22 cellular contexts compared by ENCODE assay signal in genomic region chr6:93806409-93807270, GRCh38.
DNase-seq lines count a peak whose midpoint lies in the region; ATAC-seq and TF ChIP-seq lines count a peak whose summit lies in the region.
"Had no signal": no experiment of that assay in that cellular context is flagged by ENCODE, and none has a peak within 500 bp of the region (broad histone marks: within the 10 kb centered on the region; RNA-seq: fewer than 3 reads in every experiment).

No MANE protein-coding gene starts in this region.

- H3K9ac ChIP-seq in H9 (ENCODE audit: extremely low read depth, insufficient read length, low read length) = no peak overlapping the region
- H3K9ac ChIP-seq: BLaER1 treated with 17β-estradiol and CSF1 and Interleukin-3, amounts not matched to agents 10 nM and 100 nM; GM23248 had no signal

- no peak overlapping the region for H3K4ac ChIP-seq in H9 (ENCODE audit: low read depth, low read length)

- in situ Hi-C loops in HAP-1 (cut with MboI; ENCODE audit: low sequenced_read_pairs) = no loop called here

- peaks cover 26 to 34% (median 28%) of the 10 kb centered on the region in 3 experiments for H3K36me3 Mint-ChIP-seq in H9 (ENCODE audit: insufficient read depth in 1 of 3, low read depth in 3 of 3)
- no peaks in the 10 kb centered on the region for H3K36me3 Mint-ChIP-seq in stimulated activated naive B cell treated with anti-CD40 and anti-IgM and Interleukin-4, amounts not matched to agents 10 μg/mL and 1 μg/mL and 100 μg/mL, for 72 hours
- H3K36me3 Mint-ChIP-seq: CD14-positive monocyte; CD8-positive, alpha-beta memory T cell had no signal

- H3K14ac ChIP-seq in H9 (ENCODE audit: insufficient read depth, low read length) = no peak overlapping the region

- H3K9me3 ChIP-seq in H9 (ENCODE audit: control insufficient read depth, low read depth, low read length) = no peaks in the 10 kb centered on the region
- H3K9me3 ChIP-seq in HAP-1 = no peaks in the 10 kb centered on the region
- H3K9me3 ChIP-seq: A549, BE2C had no signal

- H3K18ac ChIP-seq in H9 (ENCODE audit: insufficient read length, low read depth, low read length) = no peak overlapping the region

- H4K91ac ChIP-seq in H9 (ENCODE audit: insufficient read length, low read depth, low read length) = no peak overlapping the region

- H3K79me1 ChIP-seq in H9 (ENCODE audit: insufficient read depth, low read depth, low read length, poor library complexity, severe bottlenecking) = no peaks in the 10 kb centered on the region

- no peaks in the 10 kb centered on the region for H3K36me3 ChIP-seq in HAP-1 (replicated peaks)
- H3K36me3 ChIP-seq: BE2C; BLaER1 treated with 17β-estradiol and CSF1 and Interleukin-3, amounts not matched to agents 10 nM and 100 nM had no signal

- 0 out of 4 replicates have a peak, but pooled peaks cover under 1 to 2% of the 10 kb centered on the region in 2 experiments for H3K4me1 Mint-ChIP-seq in H9
- no peaks in the 10 kb centered on the region for H3K4me1 Mint-ChIP-seq in stimulated activated naive B cell treated with anti-CD40 and anti-IgM and Interleukin-4, amounts not matched to agents 10 μg/mL and 1 μg/mL and 100 μg/mL, for 72 hours
- H3K4me1 Mint-ChIP-seq: CD14-positive monocyte; CD8-positive, alpha-beta memory T cell had no signal

- no peak overlapping the region for H2BK120ac ChIP-seq in H9 (ENCODE audit: low read depth, low read length, poor library complexity, severe bottlenecking)

- no peaks in the 10 kb centered on the region for H3K23me2 ChIP-seq in H9 (ENCODE audit: insufficient read length, low read depth, low read length, poor library complexity, severe bottlenecking)

- no peaks in the 10 kb centered on the region for H3K4me1 ChIP-seq in H9 (ENCODE audit: insufficient read depth, low read length)
- H3K4me1 ChIP-seq in HAP-1 = no peaks in the 10 kb centered on the region
- H3K4me1 ChIP-seq: A549; BE2C; BLaER1 treated with 17β-estradiol and CSF1 and Interleukin-3, amounts not matched to agents 10 nM and 100 nM had no signal

- WGBS in H9 (ENCODE audit: extremely low coverage, insufficient read length, low lambda C conversion rate) = no CpG with 5 or more reads among the region's 4 CpGs

- no peak overlapping the region for H4K5ac ChIP-seq in H9 (ENCODE audit: insufficient read length, low read depth, low read length)

- no peak overlapping the region for H3K56ac ChIP-seq in H9 (ENCODE audit: insufficient read length, low read depth, low read length)

- no peak overlapping the region for H2AK5ac ChIP-seq in H9 (ENCODE audit: insufficient read length, low read length)

- no peak overlapping the region for H2BK12ac ChIP-seq in H9 (ENCODE audit: insufficient read length, low read depth, low read length)

- no peak overlapping the region for H3K4me3 Mint-ChIP-seq in H9
- H3K4me3 Mint-ChIP-seq in stimulated activated naive B cell treated with anti-CD40 and anti-IgM and Interleukin-4, amounts not matched to agents 10 μg/mL and 1 μg/mL and 100 μg/mL, for 72 hours = no peak overlapping the region
- H3K4me3 Mint-ChIP-seq: CD14-positive monocyte; CD4-positive, alpha-beta T cell; CD8-positive, alpha-beta memory T cell had no signal

- no peak overlapping the region for H4K8ac ChIP-seq in H9 (replicated peaks; ENCODE audit: insufficient read length, low read depth, low read length)

- H3K23ac ChIP-seq in H9 (ENCODE audit: insufficient read length, low read depth, low read length) = no peak overlapping the region

- ATAC-seq in stimulated activated naive B cell treated with anti-CD40 and anti-IgM and Interleukin-4, amounts not matched to agents 10 μg/mL and 1 μg/mL and 100 μg/mL, for 72 hours (replicated peaks) = no peak
- ATAC-seq: A549, GM12878, HCT116 had no signal

- H3T11ph ChIP-seq in H9 (ENCODE audit: low read length) = no peak overlapping the region

- H2BK5ac ChIP-seq in H9 (ENCODE audit: insufficient read length, low read length) = no peak overlapping the region

- no peaks in the 10 kb centered on the region for H3K27me3 ChIP-seq in H9 (ENCODE audit: insufficient read depth, low read length)
- H3K27me3 ChIP-seq in HAP-1 (ENCODE audit: low read depth) = no peaks in the 10 kb centered on the region
- H3K27me3 ChIP-seq: BE2C; BLaER1 treated with 17β-estradiol and CSF1 and Interleukin-3, amounts not matched to agents 10 nM and 100 nM had no signal

- H3K27ac Mint-ChIP-seq in H9 = peak overlapping the region in 2 of 3 experiments; percentile 65 to 66; a peak in 5 of 7 replicates
- peak overlapping the region; percentile 47 for H3K27ac Mint-ChIP-seq in stimulated activated naive B cell treated with anti-CD40 and anti-IgM and Interleukin-4, amounts not matched to agents 10 μg/mL and 1 μg/mL and 100 μg/mL, for 72 hours
- H3K27ac Mint-ChIP-seq: CD14-positive monocyte; CD4-positive, alpha-beta T cell; CD8-positive, alpha-beta memory T cell had no signal

- H3K27ac ChIP-seq in H9 (ENCODE audit: insufficient read length, low read depth, low read length) = peak overlapping the region; percentile 61
- H3K27ac ChIP-seq: A549; BLaER1 treated with 17β-estradiol and CSF1 and Interleukin-3, amounts not matched to agents 10 nM and 100 nM; GM23248 had no signal

- H4K20me1 ChIP-seq in H9 (ENCODE audit: control insufficient read depth, insufficient read depth, insufficient read length) = no peaks in the 10 kb centered on the region
- H4K20me1 ChIP-seq: BLaER1 treated with 17β-estradiol and CSF1 and Interleukin-3, amounts not matched to agents 10 nM and 100 nM had no signal

- H3K27me3 Mint-ChIP-seq in H9 (ENCODE audit: low read depth) = peaks cover 3% of the 10 kb centered on the region; the same call in 1 of the 2 replicates
- H3K27me3 Mint-ChIP-seq in stimulated activated naive B cell treated with anti-CD40 and anti-IgM and Interleukin-4, amounts not matched to agents 10 μg/mL and 1 μg/mL and 100 μg/mL, for 72 hours = no peaks in the 10 kb centered on the region
- H3K27me3 Mint-ChIP-seq: CD4-positive, alpha-beta T cell; CD8-positive, alpha-beta memory T cell had no signal

- no peaks in the 10 kb centered on the region for H3K79me2 ChIP-seq in H9 (ENCODE audit: insufficient read depth, low read length)

- no peak overlapping the region for H2BK15ac ChIP-seq in H9 (ENCODE audit: low read depth, low read length)

- H2AFZ ChIP-seq in H9 (ENCODE audit: low read length) = no peak overlapping the region
- H2AFZ ChIP-seq: GM23248 had no signal

- no peak; the same call in 2 of the 3 replicates for TF ChIP-seq CTCF in H9 (conservative IDR thresholded peaks at IDR 0.05)

- no peak overlapping the region for H2BK20ac ChIP-seq in H9 (ENCODE audit: low read depth, low read length, poor library complexity, severe bottlenecking)

- H3K9me3 Mint-ChIP-seq in H9 = peaks cover 2 to 4% of the 10 kb centered on the region in 2 experiments; a peak in 3 of 5 replicates
- H3K9me3 Mint-ChIP-seq in stimulated activated naive B cell treated with anti-CD40 and anti-IgM and Interleukin-4, amounts not matched to agents 10 μg/mL and 1 μg/mL and 100 μg/mL, for 72 hours = peaks cover 3 to 5% of the 10 kb centered on the region in 2 donors

- H3K4me2 ChIP-seq in H9 (ENCODE audit: insufficient read depth, insufficient read length, low read length) = no peak overlapping the region
- H3K4me2 ChIP-seq: A549; BLaER1 treated with 17β-estradiol and CSF1 and Interleukin-3, amounts not matched to agents 10 nM and 100 nM had no signal

- H3K4me3 ChIP-seq in HAP-1 = no peak overlapping the region
- H3K4me3 ChIP-seq: A549; BLaER1 treated with 17β-estradiol and CSF1 and Interleukin-3, amounts not matched to agents 10 nM and 100 nM; GM12878; GM23248 had no signal

- DNase-seq in H9 (no peak), amniotic epithelial cell (ENCODE audit: low read depth) (peak; percentile 79), HAP-1 (ENCODE audit: low spot score in 2 of 2) (no peak), cerebellar nuclear complex (lab: John Stamatoyannopoulos, UW) (no peak), HT-29 (ENCODE audit: low spot score) (no peak)
- no peak for DNase-seq in stimulated activated naive B cell treated with anti-CD40 and anti-IgM and Interleukin-4, amounts not matched to agents 10 μg/mL and 1 μg/mL and 100 μg/mL, for 72 hours
- DNase-seq: 8988T; ACHN; AML-193; BE2C; CD4-positive, alpha-beta T cell; CD8-positive, alpha-beta memory T cell; DMS 273 treated with DMSO at 0.1 percent for 48 hours; DMS79; EL; GDM1; GM23248 had no signal
